10 cellular contexts compared by ENCODE assay signal in genomic region chr14:65243766-65244442, GRCh38.
DNase-seq lines count a peak whose midpoint lies in the region; ATAC-seq and TF ChIP-seq lines count a peak whose summit lies in the region.
"Had no signal": no experiment of that assay in that cellular context is flagged by ENCODE, and none has a peak within 500 bp of the region (broad histone marks: within the 10 kb centered on the region; RNA-seq: fewer than 3 reads in every experiment).

No MANE protein-coding gene starts in this region.

- H3K27ac Mint-ChIP-seq in Calu3 (ENCODE audit: unreplicated experiment): no peak overlapping the region
- H3K27ac Mint-ChIP-seq in activated CD4-positive, alpha-beta memory T cell treated with anti-CD3 and anti-CD28 coated beads for 36 hours: no peak overlapping the region

- H2BK15ac ChIP-seq in IMR-90 (ENCODE audit: low read depth, low read length): peak overlapping the region; percentile 53; the same call in 2 of the 3 replicates

- H3K4me1 Mint-ChIP-seq in Calu3 (ENCODE audit: low read depth, unreplicated experiment): peaks cover 12% of the 10 kb centered on the region
- peaks cover 9% of the 10 kb centered on the region for H3K4me1 Mint-ChIP-seq in activated CD4-positive, alpha-beta memory T cell treated with anti-CD3 and anti-CD28 coated beads for 36 hours (ENCODE audit: low read depth)

- H2AFZ ChIP-seq in IMR-90 (replicated peaks; ENCODE audit: low read length, poor library complexity): peak overlapping the region; percentile 87

- peak overlapping the region; percentile 0; the same call in 1 of the 2 replicates for H2AK5ac ChIP-seq in IMR-90 (ENCODE audit: low read depth, low read length)

- peaks cover 2% of the 10 kb centered on the region for H3K9me3 Mint-ChIP-seq in Calu3 (ENCODE audit: low read depth, unreplicated experiment)
- no peaks in the 10 kb centered on the region for H3K9me3 Mint-ChIP-seq in activated CD4-positive, alpha-beta memory T cell treated with anti-CD3 and anti-CD28 coated beads for 36 hours

- no peaks in the 10 kb centered on the region for H4K20me1 ChIP-seq in IMR-90 (ENCODE audit: insufficient read depth, low read length)

- peaks cover 4% of the 10 kb centered on the region for H3K36me3 Mint-ChIP-seq in Calu3 (ENCODE audit: insufficient read depth, unreplicated experiment)
- H3K36me3 Mint-ChIP-seq in activated CD4-positive, alpha-beta memory T cell treated with anti-CD3 and anti-CD28 coated beads for 36 hours: no peaks in the 10 kb centered on the region

- peak overlapping the region; percentile 7; the same call in 1 of the 2 replicates for H3K27ac ChIP-seq in IMR-90 (ENCODE audit: insufficient read depth, low read length)
- peak overlapping the region; percentile 43 to 49 for H3K27ac ChIP-seq in mucosa of rectum (ENCODE audit: low read depth in 2 of 2, low read length in 2 of 2)

- H3K14ac ChIP-seq in IMR-90 (replicated peaks; ENCODE audit: low read depth, low read length): peak overlapping the region; percentile 82

- dilution Hi-C loops in IMR-90 (cut with HindIII; ENCODE audit: low sequenced_read_pairs, unreplicated experiment): no loop called here

- H2BK5ac ChIP-seq in IMR-90 (ENCODE audit: low read depth, low read length, poor library complexity, severe bottlenecking): peak overlapping the region; percentile 68

- no peak overlapping the region for H3K56ac ChIP-seq in IMR-90 (ENCODE audit: extremely low read depth, insufficient read depth, low read length)

- in situ Hi-C loops in IMR-90 (cut with MboI; ENCODE audit: low sequenced_read_pairs): no loop called here

- peak overlapping the region; percentile 65 for H3K18ac ChIP-seq in IMR-90 (ENCODE audit: low read depth, low read length)

- H3K27me3 ChIP-seq in IMR-90 (ENCODE audit: control insufficient read depth, insufficient read depth, low read length): no peaks in the 10 kb centered on the region
- H3K27me3 ChIP-seq in mucosa of rectum (ENCODE audit: control insufficient read depth in 2 of 2, insufficient read depth in 2 of 2, low read length in 2 of 2): no peaks in the 10 kb centered on the region

- H3K9ac ChIP-seq in IMR-90 (ENCODE audit: low read depth, low read length) (no peak overlapping the region), mucosa of rectum (ENCODE audit: low read depth in 1 of 2, low read length in 2 of 2) (no peak overlapping the region)

- H3K4ac ChIP-seq in IMR-90 (ENCODE audit: low read depth, low read length): peak overlapping the region; percentile 82

- intact Hi-C loops in Calu3 (cut with micrococcal nuclease; ENCODE audit: unreplicated experiment): no loop called here
- intact Hi-C loops in IMR-90 (cut with micrococcal nuclease): no loop called here
- intact Hi-C loops in activated CD4-positive, alpha-beta memory T cell treated with anti-CD3 and anti-CD28 coated beads for 36 hours (cut with micrococcal nuclease): no loop called here

- H2BK120ac ChIP-seq in IMR-90 (ENCODE audit: low read depth, low read length): peak overlapping the region; percentile 81

- WGBS in IMR-90 (ENCODE audit: extremely low coverage in 2 of 2, insufficient read length in 1 of 2), 2 experiments: 66% methylated on average over 3 of the region's 7 CpGs; no CpG with 5 or more reads in 1 of the 2 experiments

- CTCF ChIA-PET in Calu3 (lab: Charles Lee) (interaction anchor here (1.7 kb wide), 1 partner anchor 12 kb away, joined by 5 read pairs; no protein-coding TSS in a partner anchor), IMR-90 (lab: Yijun Ruan, JAX) (no interaction called here)
- CTCF ChIA-PET in activated CD4-positive, alpha-beta memory T cell treated with anti-CD3 and anti-CD28 coated beads for 36 hours (lab: Charles Lee): interaction anchor here (1.2 kb wide), 1 partner anchor 10 kb away, joined by 4 read pairs; no protein-coding TSS in a partner anchor

- H3K23ac ChIP-seq in IMR-90 (ENCODE audit: low read depth, low read length): peak overlapping the region; percentile 48; the same call in 1 of the 2 replicates

- H3K9me3 ChIP-seq in IMR-90 (ENCODE audit: control insufficient read depth, insufficient read depth, low read length): no peaks in the 10 kb centered on the region
- no peaks in the 10 kb centered on the region for H3K9me3 ChIP-seq in mucosa of rectum (ENCODE audit: control insufficient read depth in 2 of 2, low read length in 2 of 2)

- BruUV-seq in Calu3 (replicated peaks; lab: Mats Ljungman, UMichigan) (no TSS peak), IMR-90 (replicated peaks; lab: Mats Ljungman, UMichigan) (no TSS peak)

- H4K91ac ChIP-seq in IMR-90 (ENCODE audit: insufficient read depth, low read depth, low read length): peak overlapping the region; percentile 57

- H2AK9ac ChIP-seq in IMR-90 (replicated peaks; ENCODE audit: low read depth, low read length, poor library complexity): no peak overlapping the region

- no peak overlapping the region for H3K4me3 Mint-ChIP-seq in Calu3 (ENCODE audit: low read depth, unreplicated experiment)
- no peak overlapping the region for H3K4me3 Mint-ChIP-seq in activated CD4-positive, alpha-beta memory T cell treated with anti-CD3 and anti-CD28 coated beads for 36 hours

- H3K4me1 ChIP-seq in IMR-90 (ENCODE audit: control insufficient read depth, insufficient read depth, low read length): peaks cover 10% of the 10 kb centered on the region
- peaks cover 14 to 24% of the 10 kb centered on the region in 2 donors for H3K4me1 ChIP-seq in mucosa of rectum (ENCODE audit: control insufficient read depth in 2 of 2, insufficient read depth in 2 of 2, low read length in 2 of 2)

- TF ChIP-seq CTCF in Calu3 (IDR thresholded peaks at IDR 0.05; ENCODE audit: unreplicated experiment) (no peak), IMR-90 (conservative IDR thresholded peaks at IDR 0.05; ENCODE audit: low read depth, low read length) (no peak)

- POLR2A ChIA-PET in IMR-90 (lab: Charles Lee; ENCODE audit: unreplicated experiment): no interaction called here
- POLR2A ChIA-PET in activated CD4-positive, alpha-beta memory T cell treated with anti-CD3 and anti-CD28 coated beads for 36 hours (lab: Charles Lee): no interaction called here

- no peaks in the 10 kb centered on the region for H3K79me1 ChIP-seq in IMR-90 (ENCODE audit: low read depth in 1 of 2, low read length in 2 of 2)

- H3K4me3 ChIP-seq in IMR-90 (ENCODE audit: insufficient read depth, low read depth, low read length): no peak overlapping the region
- no peak overlapping the region for H3K4me3 ChIP-seq in mucosa of rectum (ENCODE audit: low read length in 2 of 2)

- no peak overlapping the region for H3K4me2 ChIP-seq in IMR-90 (ENCODE audit: low read depth, low read length)

- peak overlapping the region; percentile 80 to 83; a peak in 3 of 4 replicates for H4K8ac ChIP-seq in IMR-90 (ENCODE audit: low read depth in 2 of 2, low read length in 2 of 2)

- peak overlapping the region; percentile 78 for H2BK20ac ChIP-seq in IMR-90 (ENCODE audit: low read depth, low read length)

- no peaks in the 10 kb centered on the region for H3K27me3 Mint-ChIP-seq in Calu3 (ENCODE audit: unreplicated experiment)
- no peaks in the 10 kb centered on the region for H3K27me3 Mint-ChIP-seq in activated CD4-positive, alpha-beta memory T cell treated with anti-CD3 and anti-CD28 coated beads for 36 hours

- ATAC-seq in IMR-90 (ENCODE audit: low read depth) (peak; percentile 45), HG03520 (IDR thresholded peaks at IDR 0.05; ENCODE audit: unreplicated experiment) (no peak)

- peak overlapping the region; percentile 81 for H4K5ac ChIP-seq in IMR-90 (ENCODE audit: low read depth, low read length)

- no peak for TF ChIP-seq RAD21 in IMR-90 (IDR thresholded peaks at IDR 0.05; ENCODE audit: low read length)

- TF ChIP-seq POLR2A in IMR-90 (IDR thresholded peaks at IDR 0.05; ENCODE audit: low read depth, low read length): no peak

- H3K36me3 ChIP-seq in IMR-90 (ENCODE audit: control insufficient read depth, insufficient read depth, low read length): no peaks in the 10 kb centered on the region
- no peaks in the 10 kb centered on the region for H3K36me3 ChIP-seq in mucosa of rectum (ENCODE audit: control insufficient read depth in 2 of 2, insufficient read depth in 2 of 2, low read length in 2 of 2)

- peak; percentile 51 for DNase-seq in Calu3
- peak; percentile 36 for DNase-seq in IMR-90
- peak; percentile 51 for DNase-seq in activated CD4-positive, alpha-beta memory T cell treated with anti-CD3 and anti-CD28 coated beads for 36 hours
- no peak for DNase-seq in HK-2 (ENCODE audit: unreplicated experiment)
- no peak for DNase-seq in globus pallidus (ENCODE audit: low spot score)
- no peak for DNase-seq in activated effector memory CD4-positive, alpha-beta T cell treated with Interleukin-2 at 50 U/mL for 16 hours
- DNase-seq: activated gamma-delta T cell treated with Interleukin-2 at 50 U/mL for 16 hours, NCI-H2081 had no signal

- peaks cover 20% of the 10 kb centered on the region for H3K9me1 ChIP-seq in IMR-90 (ENCODE audit: insufficient read depth, low read length)

TF ChIP-seq in IMR-90, 13 proteins besides CTCF, POLR2A, EP300 and RAD21:
- TF ChIP-seq BHLHE40 (IDR thresholded peaks at IDR 0.05; ENCODE audit: low read depth, low read length) (no peak), USF2 (IDR thresholded peaks at IDR 0.05; ENCODE audit: low read depth, low read length) (no peak), MAZ (IDR thresholded peaks at IDR 0.05; ENCODE audit: borderline replicate concordance, low read depth, low read length) (no peak)

Comparison
In these comparisons a context has a peak if more than half of its experiments do, and no peak if none do; other contexts are left out.
1. DNase-seq: peak in Calu3 (single experiment), IMR-90 (single experiment) and activated CD4-positive, alpha-beta memory T cell treated with anti-CD3 and anti-CD28 coated beads for 36 hours (single experiment); none in HK-2 (single experiment), globus pallidus (single experiment) and activated effector memory CD4-positive, alpha-beta T cell treated with Interleukin-2 at 50 U/mL for 16 hours (single experiment).